ENCODE assay signal across 1 cellular context in the genomic region with DNA sequence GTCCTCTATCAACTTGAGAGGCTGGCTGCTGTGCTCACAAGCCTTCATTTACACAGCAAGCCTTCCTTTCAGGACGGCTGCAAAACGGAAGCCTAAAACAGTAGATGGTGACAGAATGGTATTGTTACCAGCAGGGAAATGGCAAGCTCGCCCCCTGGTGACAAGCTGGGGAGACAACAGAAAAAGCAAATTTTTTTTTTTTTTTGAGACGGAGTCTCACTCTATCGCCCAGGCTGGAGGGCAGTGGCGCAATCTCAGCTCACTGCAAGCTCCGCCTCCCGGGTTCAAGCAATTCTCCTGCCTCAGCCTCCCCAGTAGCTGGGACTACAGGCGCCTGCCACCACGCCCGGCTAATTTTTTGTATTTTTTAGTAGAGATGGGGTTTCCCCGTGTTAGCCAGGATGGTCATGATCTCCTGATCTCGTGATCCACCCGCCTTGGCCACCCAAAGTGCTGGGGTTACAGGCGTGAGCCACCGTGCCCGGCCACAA.
TF ChIP-seq lines count a peak whose summit lies in the region.
"Not testable (repeated sequence)": the region's sequence is repeated elsewhere in the genome, so short reads cannot be mapped to it uniquely, and the experiment has no call there.

No MANE protein-coding gene starts in this region.

TF ChIP-seq in K562, 482 proteins besides CTCF, POLR2A, EP300 and RAD21:
- 0 out of 2 replicates have a peak, but pooled peaks have one; percentile 16 for TF ChIP-seq SPI1 (IDR thresholded peaks at IDR 0.05; ENCODE audit: borderline replicate concordance, low read depth, low read length)
- peak; percentile 59 for TF ChIP-seq BRD9 (IDR thresholded peaks at IDR 0.05; ENCODE audit: low read depth, partially characterized antibody)
- TF ChIP-seq TRIM28 (IDR thresholded peaks at IDR 0.05) = peak; percentile 31; the same call in 1 of the 2 replicates
- 0 out of 2 replicates have a peak, but pooled peaks have one; percentile 65 for TF ChIP-seq RHOXF2B (CRISPR knock-in tag; conservative IDR thresholded peaks at IDR 0.05)
- peak in 1 of 2 experiments; percentile 49; a peak in 1 of 4 replicates for TF ChIP-seq TBL1XR1 (IDR thresholded peaks at IDR 0.05; ENCODE audit: low read length in 2 of 2)
- TF ChIP-seq, protein P1, sequence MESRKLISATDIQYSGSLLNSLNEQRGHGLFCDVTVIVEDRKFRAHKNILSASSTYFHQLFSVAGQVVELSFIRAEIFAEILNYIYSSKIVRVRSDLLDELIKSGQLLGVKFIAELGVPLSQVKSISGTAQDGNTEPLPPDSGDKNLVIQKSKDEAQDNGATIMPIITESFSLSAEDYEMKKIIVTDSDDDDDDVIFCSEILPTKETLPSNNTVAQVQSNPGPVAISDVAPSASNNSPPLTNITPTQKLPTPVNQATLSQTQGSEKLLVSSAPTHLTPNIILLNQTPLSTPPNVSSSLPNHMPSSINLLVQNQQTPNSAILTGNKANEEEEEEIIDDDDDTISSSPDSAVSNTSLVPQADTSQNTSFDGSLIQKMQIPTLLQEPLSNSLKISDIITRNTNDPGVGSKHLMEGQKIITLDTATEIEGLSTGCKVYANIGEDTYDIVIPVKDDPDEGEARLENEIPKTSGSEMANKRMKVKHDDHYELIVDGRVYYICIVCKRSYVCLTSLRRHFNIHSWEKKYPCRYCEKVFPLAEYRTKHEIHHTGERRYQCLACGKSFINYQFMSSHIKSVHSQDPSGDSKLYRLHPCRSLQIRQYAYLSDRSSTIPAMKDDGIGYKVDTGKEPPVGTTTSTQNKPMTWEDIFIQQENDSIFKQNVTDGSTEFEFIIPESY (CRISPR knock-in tag; IDR thresholded peaks at IDR 0.05) = 0 out of 2 replicates have a peak, but pooled peaks have one; percentile 28
- TF ChIP-seq, protein P2, sequence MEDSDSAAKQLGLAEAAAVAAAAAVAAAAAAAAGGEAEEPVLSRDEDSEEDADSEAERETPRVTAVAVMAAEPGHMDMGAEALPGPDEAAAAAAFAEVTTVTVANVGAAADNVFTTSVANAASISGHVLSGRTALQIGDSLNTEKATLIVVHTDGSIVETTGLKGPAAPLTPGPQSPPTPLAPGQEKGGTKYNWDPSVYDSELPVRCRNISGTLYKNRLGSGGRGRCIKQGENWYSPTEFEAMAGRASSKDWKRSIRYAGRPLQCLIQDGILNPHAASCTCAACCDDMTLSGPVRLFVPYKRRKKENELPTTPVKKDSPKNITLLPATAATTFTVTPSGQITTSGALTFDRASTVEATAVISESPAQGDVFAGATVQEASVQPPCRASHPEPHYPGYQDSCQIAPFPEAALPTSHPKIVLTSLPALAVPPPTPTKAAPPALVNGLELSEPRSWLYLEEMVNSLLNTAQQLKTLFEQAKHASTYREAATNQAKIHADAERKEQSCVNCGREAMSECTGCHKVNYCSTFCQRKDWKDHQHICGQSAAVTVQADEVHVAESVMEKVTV (CRISPR knock-in tag; IDR thresholded peaks at IDR 0.05) = peak; percentile 63
- peak; percentile 31 for TF ChIP-seq ZFP36 (IDR thresholded peaks at IDR 0.05; ENCODE audit: low read depth, low read length, partially characterized antibody)
- TF ChIP-seq BHLHE40 (IDR thresholded peaks at IDR 0.05; ENCODE audit: low read length) = 0 out of 2 replicates have a peak, but pooled peaks have one; percentile 29
- TF ChIP-seq, protein P3, sequence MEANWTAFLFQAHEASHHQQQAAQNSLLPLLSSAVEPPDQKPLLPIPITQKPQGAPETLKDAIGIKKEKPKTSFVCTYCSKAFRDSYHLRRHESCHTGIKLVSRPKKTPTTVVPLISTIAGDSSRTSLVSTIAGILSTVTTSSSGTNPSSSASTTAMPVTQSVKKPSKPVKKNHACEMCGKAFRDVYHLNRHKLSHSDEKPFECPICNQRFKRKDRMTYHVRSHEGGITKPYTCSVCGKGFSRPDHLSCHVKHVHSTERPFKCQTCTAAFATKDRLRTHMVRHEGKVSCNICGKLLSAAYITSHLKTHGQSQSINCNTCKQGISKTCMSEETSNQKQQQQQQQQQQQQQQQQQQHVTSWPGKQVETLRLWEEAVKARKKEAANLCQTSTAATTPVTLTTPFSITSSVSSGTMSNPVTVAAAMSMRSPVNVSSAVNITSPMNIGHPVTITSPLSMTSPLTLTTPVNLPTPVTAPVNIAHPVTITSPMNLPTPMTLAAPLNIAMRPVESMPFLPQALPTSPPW (CRISPR knock-in tag; IDR thresholded peaks at IDR 0.05) = 0 out of 2 replicates have a peak, but pooled peaks have one; percentile 15
- peak; percentile 30; the same call in 1 of the 2 replicates for TF ChIP-seq GABPB1 (CRISPR knock-in tag; IDR thresholded peaks at IDR 0.05)
- peak; percentile 98 for TF ChIP-seq ZNF384 (IDR thresholded peaks at IDR 0.05; ENCODE audit: low read depth, low read length)
- peak; percentile 57; the same call in 1 of the 2 replicates for TF ChIP-seq STAG1 (CRISPR knock-in tag; IDR thresholded peaks at IDR 0.05; ENCODE audit: borderline replicate concordance)
- TF ChIP-seq MYNN (IDR thresholded peaks at IDR 0.05) = 0 out of 2 replicates have a peak, but pooled peaks have one; percentile 42
- TF ChIP-seq MYNN (CRISPR knock-in tag; IDR thresholded peaks at IDR 0.05); TEAD4 (CRISPR knock-in tag; IDR thresholded peaks at IDR 0.05; ENCODE audit: borderline replicate concordance); JUND (tag; IDR thresholded peaks at IDR 0.05; ENCODE audit: borderline replicate concordance, low read depth, low read length); ATF1 (CRISPR knock-in tag; IDR thresholded peaks at IDR 0.05): not testable (repeated sequence)
- TF ChIP-seq, protein P4, sequence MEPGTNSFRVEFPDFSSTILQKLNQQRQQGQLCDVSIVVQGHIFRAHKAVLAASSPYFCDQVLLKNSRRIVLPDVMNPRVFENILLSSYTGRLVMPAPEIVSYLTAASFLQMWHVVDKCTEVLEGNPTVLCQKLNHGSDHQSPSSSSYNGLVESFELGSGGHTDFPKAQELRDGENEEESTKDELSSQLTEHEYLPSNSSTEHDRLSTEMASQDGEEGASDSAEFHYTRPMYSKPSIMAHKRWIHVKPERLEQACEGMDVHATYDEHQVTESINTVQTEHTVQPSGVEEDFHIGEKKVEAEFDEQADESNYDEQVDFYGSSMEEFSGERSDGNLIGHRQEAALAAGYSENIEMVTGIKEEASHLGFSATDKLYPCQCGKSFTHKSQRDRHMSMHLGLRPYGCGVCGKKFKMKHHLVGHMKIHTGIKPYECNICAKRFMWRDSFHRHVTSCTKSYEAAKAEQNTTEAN (CRISPR knock-in tag; IDR thresholded peaks at IDR 0.05) = 0 out of 2 replicates have a peak, but pooled peaks have one; percentile 18
- TF ChIP-seq ARNT (IDR thresholded peaks at IDR 0.05) = peak in 1 of 2 experiments; percentile 58; a peak in 1 of 4 replicates
- TF ChIP-seq RB1 (IDR thresholded peaks at IDR 0.05; ENCODE audit: low read depth) = 0 out of 2 replicates have a peak, but pooled peaks have one; percentile 19
- 0 out of 2 replicates have a peak, but pooled peaks have one; percentile 15 for TF ChIP-seq TEAD4 (IDR thresholded peaks at IDR 0.05; ENCODE audit: low read length)
- TF ChIP-seq CC2D1A (IDR thresholded peaks at IDR 0.05) = peak; percentile 78
- peak; percentile 82; the same call in 1 of the 2 replicates for TF ChIP-seq XRCC5 (IDR thresholded peaks at IDR 0.05; ENCODE audit: low read depth, low read length)
- TF ChIP-seq MEIS2 (IDR thresholded peaks at IDR 0.05; ENCODE audit: partially characterized antibody) = peak; percentile 52
- peak; percentile 28; the same call in 1 of the 2 replicates for TF ChIP-seq CREM (IDR thresholded peaks at IDR 0.05; ENCODE audit: low read depth)
- TF ChIP-seq JUND (IDR thresholded peaks at IDR 0.05; ENCODE audit: borderline replicate concordance, low read depth, low read length) = peak; percentile 34; the same call in 1 of the 2 replicates
- TF ChIP-seq NBN (IDR thresholded peaks at IDR 0.05; ENCODE audit: low read depth) = peak; percentile 54; the same call in 1 of the 2 replicates
- TF ChIP-seq, protein P5, sequence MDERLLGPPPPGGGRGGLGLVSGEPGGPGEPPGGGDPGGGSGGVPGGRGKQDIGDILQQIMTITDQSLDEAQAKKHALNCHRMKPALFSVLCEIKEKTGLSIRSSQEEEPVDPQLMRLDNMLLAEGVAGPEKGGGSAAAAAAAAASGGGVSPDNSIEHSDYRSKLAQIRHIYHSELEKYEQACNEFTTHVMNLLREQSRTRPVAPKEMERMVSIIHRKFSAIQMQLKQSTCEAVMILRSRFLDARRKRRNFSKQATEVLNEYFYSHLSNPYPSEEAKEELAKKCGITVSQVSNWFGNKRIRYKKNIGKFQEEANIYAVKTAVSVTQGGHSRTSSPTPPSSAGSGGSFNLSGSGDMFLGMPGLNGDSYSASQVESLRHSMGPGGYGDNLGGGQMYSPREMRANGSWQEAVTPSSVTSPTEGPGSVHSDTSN (CRISPR knock-in tag; IDR thresholded peaks at IDR 0.05; ENCODE audit: low read depth) = not testable (repeated sequence)
- TF ChIP-seq, protein P5 (tag; conservative IDR thresholded peaks at IDR 0.05; ENCODE audit: low read depth) = 0 out of 2 replicates have a peak, but pooled peaks have one; percentile 28
- TF ChIP-seq ATF1 (tag; IDR thresholded peaks at IDR 0.05) = 0 out of 2 replicates have a peak, but pooled peaks have one; percentile 31
- peak; percentile 79 for TF ChIP-seq SOX6 (IDR thresholded peaks at IDR 0.05)
- TF ChIP-seq SP1 (CRISPR knock-in tag; IDR thresholded peaks at IDR 0.05) = peak; percentile 45; the same call in 1 of the 2 replicates
- TF ChIP-seq, protein P6, sequence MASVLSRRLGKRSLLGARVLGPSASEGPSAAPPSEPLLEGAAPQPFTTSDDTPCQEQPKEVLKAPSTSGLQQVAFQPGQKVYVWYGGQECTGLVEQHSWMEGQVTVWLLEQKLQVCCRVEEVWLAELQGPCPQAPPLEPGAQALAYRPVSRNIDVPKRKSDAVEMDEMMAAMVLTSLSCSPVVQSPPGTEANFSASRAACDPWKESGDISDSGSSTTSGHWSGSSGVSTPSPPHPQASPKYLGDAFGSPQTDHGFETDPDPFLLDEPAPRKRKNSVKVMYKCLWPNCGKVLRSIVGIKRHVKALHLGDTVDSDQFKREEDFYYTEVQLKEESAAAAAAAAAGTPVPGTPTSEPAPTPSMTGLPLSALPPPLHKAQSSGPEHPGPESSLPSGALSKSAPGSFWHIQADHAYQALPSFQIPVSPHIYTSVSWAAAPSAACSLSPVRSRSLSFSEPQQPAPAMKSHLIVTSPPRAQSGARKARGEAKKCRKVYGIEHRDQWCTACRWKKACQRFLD (CRISPR knock-in tag; IDR thresholded peaks at IDR 0.05) = 0 out of 2 replicates have a peak, but pooled peaks have one; percentile 35
- TF ChIP-seq ZNF644 (tag; IDR thresholded peaks at IDR 0.05; ENCODE audit: low read depth) = 0 out of 2 replicates have a peak, but pooled peaks have one; percentile 53
- 0 out of 4 replicates have a peak, but pooled peaks of 1 of the 2 experiments have one; percentile 1 for TF ChIP-seq FOXA3 (CRISPR knock-in tag; conservative IDR thresholded peaks at IDR 0.05 in 1 of 2, IDR thresholded peaks at IDR 0.05 in 1 of 2)
- TF ChIP-seq NRF1 (conservative IDR thresholded peaks at IDR 0.05 in 1 of 2, IDR thresholded peaks at IDR 0.05 in 1 of 2) = peak in 1 of 2 experiments; percentile 30; a peak in 1 of 4 replicates
- peak; percentile 83 for TF ChIP-seq SMC3 (conservative IDR thresholded peaks at IDR 0.05; ENCODE audit: insufficient read depth, low read depth, low read length)
- 0 out of 2 replicates have a peak, but pooled peaks have one; percentile 3 for TF ChIP-seq NFE2 (IDR thresholded peaks at IDR 0.05; ENCODE audit: low read depth)
- TF ChIP-seq ATF7 (IDR thresholded peaks at IDR 0.05) = peak; percentile 47; the same call in 1 of the 2 replicates
